In genomic region chr2:180124273-180124881, GRCh38 we compare ENCODE assay signal across 8 cellular contexts.
DNase-seq lines count a peak whose midpoint lies in the region; ATAC-seq, FAIRE-seq and TF ChIP-seq lines count a peak whose summit lies in the region.

No MANE protein-coding gene starts in this region.

- WGBS in suprapubic skin: 18% methylated on average over 6 of the region's 6 CpGs

- H3K36me3 ChIP-seq in suprapubic skin: no peaks in the 10 kb centered on the region

- peak; percentile 72 for TF ChIP-seq CTCF in D721Med (IDR thresholded peaks at IDR 0.05; ENCODE audit: insufficient read depth, missing control alignments)
- peak; percentile 24 to 32 for TF ChIP-seq CTCF in suprapubic skin (IDR thresholded peaks at IDR 0.05)

- peaks cover 8% of the 10 kb centered on the region for H3K4me1 ChIP-seq in suprapubic skin

- ATAC-seq in GM19324 (IDR thresholded peaks at IDR 0.05; ENCODE audit: low FRiP score, unreplicated experiment) (peak; percentile 57), HG03342 (IDR thresholded peaks at IDR 0.05; ENCODE audit: unreplicated experiment) (peak; percentile 68)

- H3K27me3 ChIP-seq in suprapubic skin: no peaks in the 10 kb centered on the region

- DNase-seq in D721Med (ENCODE audit: insufficient read length, low spot score): peak; percentile 26
- DNase-seq in NCI-H345 treated with DMSO at 0.1 percent for 48 hours (lab: John Stamatoyannopoulos, UW; ENCODE audit: unreplicated experiment): peak; percentile 29
- peak; percentile 76 for DNase-seq in astrocyte of the hippocampus (ENCODE audit: low read depth, low spot score)
- DNase-seq in iPS-NIHi11 (ENCODE audit: low spot score): peak; percentile 37
- DNase-seq in suprapubic skin (ENCODE audit: low spot score in 2 of 2): no peak
- no peak for DNase-seq in mesenteric fat pad (ENCODE audit: low spot score)

- H3K9me3 ChIP-seq in suprapubic skin: no peaks in the 10 kb centered on the region

- TF ChIP-seq POLR2A in suprapubic skin (IDR thresholded peaks at IDR 0.05): no peak

- peak; percentile 79 for FAIRE-seq in D721Med (lab: Jason Lieb, UNC)

- no peak overlapping the region for H3K4me3 ChIP-seq in suprapubic skin

- no peak overlapping the region for H3K27ac ChIP-seq in suprapubic skin

- no peak for TF ChIP-seq EP300 in suprapubic skin (IDR thresholded peaks at IDR 0.05)

Comparison
In these comparisons a context has a peak if more than half of its experiments do, and no peak if none do; other contexts are left out.
1. DNase-seq: peak in D721Med (single experiment), NCI-H345 treated with DMSO at 0.1 percent for 48 hours (single experiment), astrocyte of the hippocampus (single experiment) and iPS-NIHi11 (single experiment); none in suprapubic skin (0 of 2) and mesenteric fat pad (single experiment).